ENCODE assay signal across 22 cellular contexts in genomic region chr22:26354707-26355106, GRCh38.
DNase-seq lines count a peak whose midpoint lies in the region; ATAC-seq, FAIRE-seq and TF ChIP-seq lines count a peak whose summit lies in the region.
"Had no signal": no experiment of that assay in that cellular context is flagged by ENCODE, and none has a peak within 500 bp of the region (broad histone marks: within the 10 kb centered on the region; RNA-seq: fewer than 3 reads in every experiment).

No MANE protein-coding gene starts in this region.

- H2BK15ac ChIP-seq in H1 (ENCODE audit: low read length): no peak overlapping the region; the same call in 1 of the 2 replicates
- H2BK15ac ChIP-seq in mesendoderm (replicated peaks; ENCODE audit: low read depth): no peak overlapping the region

- H3K23me2 ChIP-seq in H1 (ENCODE audit: low read depth, low read length): no peaks in the 10 kb centered on the region

- no peak overlapping the region for H3K9ac ChIP-seq in H1 (replicated peaks in 1 of 4; ENCODE audit: extremely low read depth in 1 of 4, low read depth in 3 of 4, low read length in 3 of 4)
- H3K9ac ChIP-seq in neural progenitor cell: no peak overlapping the region
- H3K9ac ChIP-seq in mesendoderm (ENCODE audit: low read length): no peak overlapping the region
- H3K9ac ChIP-seq: BLaER1 had no signal

- H2BK5ac ChIP-seq in H1 (ENCODE audit: low read depth, low read length): no peak overlapping the region
- no peak overlapping the region for H2BK5ac ChIP-seq in mesendoderm (ENCODE audit: low read length)

- DNase-seq in GM23338 (ENCODE audit: low spot score) (no peak), H1 (ENCODE audit: low read depth in 1 of 2, low spot score in 2 of 2) (no peak), neural progenitor cell (ENCODE audit: low spot score) (peak; percentile 24), DMS 273 treated with DMSO at 0.1 percent for 48 hours (lab: John Stamatoyannopoulos, UW) (no peak), mesendoderm (no peak), tibial nerve (ENCODE audit: low spot score in 2 of 2) (no peak)
- DNase-seq: Caco-2; CD4-positive, CD25-positive, alpha-beta regulatory T cell; CD8-positive, alpha-beta T cell; DMS79; EL; GDM1; GOT3; H7; HCEC 1CT had no signal

- no peak for TF ChIP-seq RAD21 in H1 (IDR thresholded peaks at IDR 0.05 in 1 of 2, conservative IDR thresholded peaks at IDR 0.05 in 1 of 2; ENCODE audit: low read depth in 2 of 2, low read length in 2 of 2)

- no peak overlapping the region for H2BK20ac ChIP-seq in H1 (ENCODE audit: low read length)

- no peak overlapping the region for H3K14ac ChIP-seq in H1 (ENCODE audit: insufficient read length)

- H2AFZ ChIP-seq in GM23338: peak overlapping the region; percentile 76; the same call in 1 of the 2 replicates
- H2AFZ ChIP-seq in H1 (ENCODE audit: low read length): 0 out of 2 replicates have a peak overlapping the region, but pooled peaks have one; percentile 31
- H2AFZ ChIP-seq in neural progenitor cell (replicated peaks): no peak overlapping the region

- H3K4me2 ChIP-seq in GM23338 (no peak overlapping the region), H1 (ENCODE audit: insufficient read depth in 1 of 2, low read depth in 2 of 2, low read length in 2 of 2) (no peak overlapping the region), neural progenitor cell (no peak overlapping the region), mesendoderm (ENCODE audit: low read length) (no peak overlapping the region)
- H3K4me2 ChIP-seq: BLaER1 had no signal

- H3K79me2 ChIP-seq in GM23338 (replicated peaks; ENCODE audit: insufficient read depth) (no peaks in the 10 kb centered on the region), H1 (ENCODE audit: control insufficient read depth in 1 of 2, insufficient read depth in 2 of 2, low read length in 2 of 2) (no peaks in the 10 kb centered on the region), neural progenitor cell (ENCODE audit: low read depth) (no peaks in the 10 kb centered on the region), mesendoderm (ENCODE audit: control insufficient read depth, insufficient read depth, low read length) (no peaks in the 10 kb centered on the region)

- no peaks in the 10 kb centered on the region for H3K36me3 Mint-ChIP-seq in GM23338 (ENCODE audit: low read depth)
- H3K36me3 Mint-ChIP-seq in neural progenitor cell: no peaks in the 10 kb centered on the region
- H3K36me3 Mint-ChIP-seq: CD4-positive, CD25-positive, alpha-beta regulatory T cell; CD8-positive, alpha-beta T cell had no signal

- 84% methylated on average over 19 of the region's 20 CpGs; no CpG with 5 or more reads in 1 of the 2 experiments for WGBS in H1 (ENCODE audit: extremely low coverage in 1 of 2, insufficient coverage in 1 of 2, insufficient read length in 1 of 2, insufficient replicate concordance in 2 of 2, low coverage in 1 of 2, low lambda C conversion rate in 2 of 2, missing lambda C conversion rate in 1 of 2), 2 experiments
- WGBS in mesendoderm (ENCODE audit: extremely low coverage, insufficient coverage, low lambda C conversion rate): no CpG with 5 or more reads among the region's 20 CpGs
- 65 to 67% methylated on average over 20 of the region's 20 CpGs for WGBS in tibial nerve, 2 donors

- TF ChIP-seq CTCF in GM23338 (conservative IDR thresholded peaks at IDR 0.05; ENCODE audit: low read depth in 2 of 2) (no peak), H1 (IDR thresholded peaks at IDR 0.05; ENCODE audit: control extremely low read depth in 1 of 3, insufficient read depth in 1 of 3, low read depth in 1 of 3, low read length in 3 of 3) (no peak), neural progenitor cell (IDR thresholded peaks at IDR 0.05) (no peak), tibial nerve (IDR thresholded peaks at IDR 0.05) (no peak)

- H3K9me3 Mint-ChIP-seq in GM23338 (no peaks in the 10 kb centered on the region), neural progenitor cell (no peaks in the 10 kb centered on the region)
- H3K9me3 Mint-ChIP-seq: CD8-positive, alpha-beta T cell had no signal

- H3K4ac ChIP-seq in H1 (replicated peaks; ENCODE audit: insufficient read length, low read depth, low read length) (no peak overlapping the region), mesendoderm (ENCODE audit: low read depth, low read length) (no peak overlapping the region)

- no peaks in the 10 kb centered on the region for H3K4me1 Mint-ChIP-seq in GM23338
- peaks cover 2% of the 10 kb centered on the region for H3K4me1 Mint-ChIP-seq in neural progenitor cell
- H3K4me1 Mint-ChIP-seq: B cell; CD4-positive, CD25-positive, alpha-beta regulatory T cell had no signal

- TF ChIP-seq EP300 in H1 (IDR thresholded peaks at IDR 0.05; ENCODE audit: borderline replicate concordance in 1 of 2, low read depth in 2 of 2, low read length in 2 of 2): no peak
- no peak for TF ChIP-seq EP300 in tibial nerve (IDR thresholded peaks at IDR 0.05)

- no peaks in the 10 kb centered on the region; the same call in 1 of the 2 replicates for H4K20me1 ChIP-seq in GM23338 (replicated peaks; ENCODE audit: insufficient read depth)
- H4K20me1 ChIP-seq in H1 (replicated peaks in 1 of 2; ENCODE audit: control insufficient read depth in 1 of 2, insufficient read depth in 2 of 2, low read length in 2 of 2): no peaks in the 10 kb centered on the region
- H4K20me1 ChIP-seq in neural progenitor cell (ENCODE audit: low read depth): no peaks in the 10 kb centered on the region
- H4K20me1 ChIP-seq: BLaER1 had no signal

- H4K5ac ChIP-seq in H1 (ENCODE audit: insufficient read length, low read depth, low read length): no peak overlapping the region
- no peak overlapping the region for H4K5ac ChIP-seq in mesendoderm (ENCODE audit: low read length)

- H3K23ac ChIP-seq in H1 (ENCODE audit: insufficient read length) (no peak overlapping the region), mesendoderm (ENCODE audit: low read length) (no peak overlapping the region)

- H2BK120ac ChIP-seq in H1 (replicated peaks; ENCODE audit: low read depth, low read length) (no peak overlapping the region), mesendoderm (ENCODE audit: low read depth, low read length) (no peak overlapping the region)

- H3K36me3 ChIP-seq in GM23338 (ENCODE audit: insufficient read depth): no peaks in the 10 kb centered on the region
- no peaks in the 10 kb centered on the region for H3K36me3 ChIP-seq in H1 (ENCODE audit: control insufficient read depth in 2 of 4, insufficient read depth in 4 of 4, low read length in 3 of 4)
- H3K36me3 ChIP-seq in neural progenitor cell: no peaks in the 10 kb centered on the region
- H3K36me3 ChIP-seq in mesendoderm (ENCODE audit: control insufficient read depth, insufficient read depth, low read length): no peaks in the 10 kb centered on the region
- H3K36me3 ChIP-seq in tibial nerve: no peaks in the 10 kb centered on the region
- H3K36me3 ChIP-seq: BLaER1 had no signal

- H3K4me3 ChIP-seq in GM23338 (no peak overlapping the region), H1 (ENCODE audit: extremely low read depth in 1 of 4, insufficient read depth in 2 of 4, low read depth in 3 of 4, low read length in 4 of 4) (no peak overlapping the region), neural progenitor cell (no peak overlapping the region), mesendoderm (ENCODE audit: low read length) (no peak overlapping the region), tibial nerve (no peak overlapping the region)
- H3K4me3 ChIP-seq: BLaER1, GM12878 had no signal

- H3K79me1 ChIP-seq in H1 (ENCODE audit: low read depth, low read length): no peaks in the 10 kb centered on the region
- H3K79me1 ChIP-seq in mesendoderm (ENCODE audit: low read length): no peaks in the 10 kb centered on the region

- H3F3A ChIP-seq in GM23338 (replicated peaks; ENCODE audit: low read depth): no peaks in the 10 kb centered on the region
- H3F3A ChIP-seq in neural progenitor cell (ENCODE audit: low read depth): no peaks in the 10 kb centered on the region

- H4K91ac ChIP-seq in H1 (replicated peaks; ENCODE audit: insufficient read length, low read length): no peak overlapping the region

- FAIRE-seq in H1 (lab: Jason Lieb, UNC): no peak
- FAIRE-seq: A204.1, GM12878, GM18507 had no signal

- H3K9me3 ChIP-seq in H1 (ENCODE audit: insufficient read depth in 2 of 2, low read depth in 1 of 2, low read length in 1 of 2) (no peaks in the 10 kb centered on the region), neural progenitor cell (ENCODE audit: low read depth) (no peaks in the 10 kb centered on the region), tibial nerve (no peaks in the 10 kb centered on the region)
- H3K9me3 ChIP-seq: BLaER1, Caco-2 had no signal

- no peak overlapping the region for H3K27ac Mint-ChIP-seq in GM23338
- no peak overlapping the region for H3K27ac Mint-ChIP-seq in neural progenitor cell
- H3K27ac Mint-ChIP-seq: B cell; CD4-positive, CD25-positive, alpha-beta regulatory T cell; CD8-positive, alpha-beta T cell had no signal

- H3K27me3 Mint-ChIP-seq in GM23338 (ENCODE audit: insufficient read depth, low read depth, poor library complexity) (peaks cover 3% of the 10 kb centered on the region), neural progenitor cell (ENCODE audit: insufficient read depth, low read depth) (peaks cover 4% of the 10 kb centered on the region)
- H3K27me3 Mint-ChIP-seq: CD4-positive, CD25-positive, alpha-beta regulatory T cell had no signal

- no peaks in the 10 kb centered on the region for H3K9me2 ChIP-seq in GM23338 (ENCODE audit: insufficient read depth)

- H3K27me3 ChIP-seq in GM23338 (ENCODE audit: insufficient read depth) (no peaks in the 10 kb centered on the region), H1 (replicated peaks in 1 of 4; ENCODE audit: control insufficient read depth in 3 of 4, extremely low read depth in 1 of 4, insufficient read depth in 3 of 4, low read length in 3 of 4) (no peaks in the 10 kb centered on the region), neural progenitor cell (no peaks in the 10 kb centered on the region), mesendoderm (ENCODE audit: insufficient read depth, low read length, poor library complexity) (no peaks in the 10 kb centered on the region), tibial nerve (peaks cover 0 to 10% of the 10 kb centered on the region in 2 donors)
- H3K27me3 ChIP-seq: BLaER1 had no signal

- H4K8ac ChIP-seq in H1 (ENCODE audit: extremely low read depth, insufficient read depth, low read length): no peak overlapping the region
- H4K8ac ChIP-seq in mesendoderm (ENCODE audit: low read depth, low read length): no peak overlapping the region

- CTCF ChIA-PET in H1 (lab: Charles Lee; ENCODE audit: partially characterized antibody): interaction anchor here (1.2 to 2.3 kb wide), 5 partner anchors 8 to 22 kb away, joined by 3 to 8 read pairs (median 6); no protein-coding TSS in a partner anchor

- H3K4me3 Mint-ChIP-seq in GM23338 (no peak overlapping the region), neural progenitor cell (no peak overlapping the region)
- H3K4me3 Mint-ChIP-seq: B cell; CD4-positive, CD25-positive, alpha-beta regulatory T cell; CD8-positive, alpha-beta T cell had no signal

- TF ChIP-seq POLR2A in H1 (IDR thresholded peaks at IDR 0.05; ENCODE audit: control extremely low read depth in 1 of 2, low read depth in 2 of 2, low read length in 2 of 2) (no peak), tibial nerve (IDR thresholded peaks at IDR 0.05) (no peak)

- no peak overlapping the region for H3K56ac ChIP-seq in H1 (replicated peaks; ENCODE audit: insufficient read length, low read depth, low read length)
- no peak overlapping the region for H3K56ac ChIP-seq in mesendoderm (ENCODE audit: low read length)

- POLR2A ChIA-PET in H1 (lab: Charles Lee; ENCODE audit: partially characterized antibody): interaction anchor here (1.1 kb wide), 1 partner anchor 12 kb away, joined by 3 read pairs; no protein-coding TSS in a partner anchor

- H2AK5ac ChIP-seq in H1 (ENCODE audit: low read depth, low read length) (no peak overlapping the region), mesendoderm (ENCODE audit: low read length) (no peak overlapping the region)

- ATAC-seq in GM23338: no peak
- ATAC-seq: CD8-positive, alpha-beta T cell; GM12878 had no signal

- H3K18ac ChIP-seq in H1 (ENCODE audit: extremely low read depth, low read length) (no peak overlapping the region), mesendoderm (ENCODE audit: low read length) (no peak overlapping the region)

- H2BK12ac ChIP-seq in H1 (ENCODE audit: low read depth, low read length): no peak overlapping the region

- H3K27ac ChIP-seq in GM23338 (ENCODE audit: low read depth) (no peak overlapping the region), H1 (ENCODE audit: low read depth, low read length) (no peak overlapping the region), neural progenitor cell (no peak overlapping the region), mesendoderm (ENCODE audit: low read depth, low read length) (no peak overlapping the region), tibial nerve (no peak overlapping the region)
- H3K27ac ChIP-seq: 22Rv1, BLaER1, C4-2B had no signal

- H3K4me1 ChIP-seq in GM23338 (ENCODE audit: insufficient read depth) (no peaks in the 10 kb centered on the region), H1 (replicated peaks in 1 of 4; ENCODE audit: control insufficient read depth in 3 of 4, insufficient read depth in 4 of 4, low read length in 3 of 4) (no peaks in the 10 kb centered on the region), neural progenitor cell (no peaks in the 10 kb centered on the region), mesendoderm (ENCODE audit: control insufficient read depth, low read depth, low read length) (no peaks in the 10 kb centered on the region), tibial nerve (no peaks in the 10 kb centered on the region)
- H3K4me1 ChIP-seq: BLaER1, Caco-2 had no signal
